8 cellular contexts compared by ENCODE assay signal in genomic region chr17:39069114-39069756, GRCh38.
DNase-seq lines count a peak whose midpoint lies in the region; ATAC-seq lines count a peak whose summit lies in the region.

No MANE protein-coding gene starts in this region.

- H3K27ac ChIP-seq in Karpas-422 (ENCODE audit: low read length): no peak overlapping the region
- no peak overlapping the region for H3K27ac ChIP-seq in naive thymus-derived CD4-positive, alpha-beta T cell (ENCODE audit: low read depth, low read length)

- no peaks in the 10 kb centered on the region for H3K36me3 ChIP-seq in Karpas-422 (ENCODE audit: insufficient read depth, low read length)
- H3K36me3 ChIP-seq in naive thymus-derived CD4-positive, alpha-beta T cell (ENCODE audit: control insufficient read depth in 2 of 3, insufficient read depth in 3 of 3, low read length in 3 of 3): peaks cover 0 to 24% (median 0%) of the 10 kb centered on the region in 3 experiments

- H3K4me3 Mint-ChIP-seq in activated CD4-positive, alpha-beta T cell treated with anti-CD3 and anti-CD28 coated beads, Interleukin-2, amount 10 ng/mL, durations not matched to agents 7 days and 5 days: no peak overlapping the region
- H3K4me3 Mint-ChIP-seq in naive thymus-derived CD4-positive, alpha-beta T cell: no peak overlapping the region

- in situ Hi-C loops in SK-MEL-5 (cut with HindIII; ENCODE audit: low pct_unique_long_range_greater_than_20kb, low sequenced_read_pairs): no loop called here

- no peaks in the 10 kb centered on the region for H3K9me3 Mint-ChIP-seq in activated CD4-positive, alpha-beta T cell treated with anti-CD3 and anti-CD28 coated beads, Interleukin-2, amount 10 ng/mL, durations not matched to agents 7 days and 5 days
- H3K9me3 Mint-ChIP-seq in naive thymus-derived CD4-positive, alpha-beta T cell: no peaks in the 10 kb centered on the region

- peak; percentile 51 for DNase-seq in activated CD4-positive, alpha-beta T cell treated with anti-CD3 and anti-CD28 coated beads, Interleukin-2, amount 10 ng/mL, durations not matched to agents 7 days and 5 days
- DNase-seq in activated CD4-positive, alpha-beta T cell treated with anti-CD3 and anti-CD28 coated beads, Interleukin-2, amount 50 U/mL, for 4 hours: no peak
- DNase-seq in Karpas-422: peak; percentile 84
- peak; percentile 63 for DNase-seq in SK-MEL-5 (ENCODE audit: low read depth, low spot score)
- peak in 7 of 9 donors; percentile 31 to 65 (median 49) for DNase-seq in naive thymus-derived CD4-positive, alpha-beta T cell
- no peak for DNase-seq in effector CD8-positive, alpha-beta T cell (lab: John Stamatoyannopoulos, UW)
- no peak for DNase-seq in stimulated activated CD8-positive, alpha-beta memory T cell treated with anti-CD3 and anti-CD28 coated beads, Interleukin-4, amount 100 ng/mL, for 48 hours

- no peaks in the 10 kb centered on the region for H3K27me3 Mint-ChIP-seq in activated CD4-positive, alpha-beta T cell treated with anti-CD3 and anti-CD28 coated beads, Interleukin-2, amount 10 ng/mL, durations not matched to agents 7 days and 5 days
- no peaks in the 10 kb centered on the region for H3K27me3 Mint-ChIP-seq in naive thymus-derived CD4-positive, alpha-beta T cell

- peak; percentile 50 for ATAC-seq in esophagus mucosa
- ATAC-seq in naive thymus-derived CD4-positive, alpha-beta T cell: peak; percentile 86

- H3K9me3 ChIP-seq in Karpas-422 (ENCODE audit: low read length): no peaks in the 10 kb centered on the region
- H3K9me3 ChIP-seq in naive thymus-derived CD4-positive, alpha-beta T cell (ENCODE audit: control insufficient read depth in 2 of 3, low read length in 3 of 3): no peaks in the 10 kb centered on the region

- H3K4me2 ChIP-seq in Karpas-422 (ENCODE audit: low read depth, low read length, poor library complexity, severe bottlenecking): no peak overlapping the region

- no peak overlapping the region for H3K9ac ChIP-seq in Karpas-422 (ENCODE audit: low read length)

- no peaks in the 10 kb centered on the region for H3K9me2 ChIP-seq in Karpas-422 (replicated peaks; ENCODE audit: insufficient read depth, low read length)

- no peaks in the 10 kb centered on the region for H3K36me3 Mint-ChIP-seq in activated CD4-positive, alpha-beta T cell treated with anti-CD3 and anti-CD28 coated beads, Interleukin-2, amount 10 ng/mL, durations not matched to agents 7 days and 5 days (ENCODE audit: low read depth)
- peaks cover 0 to 20% (median 0%) of the 10 kb centered on the region in 5 donors for H3K36me3 Mint-ChIP-seq in naive thymus-derived CD4-positive, alpha-beta T cell

- no peaks in the 10 kb centered on the region for H4K20me1 ChIP-seq in Karpas-422 (ENCODE audit: insufficient read depth, low read depth, low read length)

- POLR2A ChIA-PET in activated CD4-positive, alpha-beta T cell treated with anti-CD3 and anti-CD28 coated beads, Interleukin-2, amount 10 ng/mL, durations not matched to agents 7 days and 5 days (lab: Charles Lee): no interaction called here
- POLR2A ChIA-PET in naive thymus-derived CD4-positive, alpha-beta T cell (lab: Charles Lee): interaction anchor here (2.5 kb wide), 1 partner anchor 84 kb away, joined by 11 read pairs; no protein-coding TSS in a partner anchor

- H3K4me3 ChIP-seq in Karpas-422 (ENCODE audit: low read length): no peak overlapping the region
- H3K4me3 ChIP-seq in naive thymus-derived CD4-positive, alpha-beta T cell (ENCODE audit: low read length): no peak overlapping the region

- no peak overlapping the region for H3K27ac Mint-ChIP-seq in activated CD4-positive, alpha-beta T cell treated with anti-CD3 and anti-CD28 coated beads, Interleukin-2, amount 10 ng/mL, durations not matched to agents 7 days and 5 days
- peak overlapping the region in 6 of 9 donors; percentile 10 to 88 (median 54) for H3K27ac Mint-ChIP-seq in naive thymus-derived CD4-positive, alpha-beta T cell

- H3K4me1 ChIP-seq in Karpas-422 (ENCODE audit: low read length): no peaks in the 10 kb centered on the region
- no peaks in the 10 kb centered on the region for H3K4me1 ChIP-seq in naive thymus-derived CD4-positive, alpha-beta T cell (ENCODE audit: control insufficient read depth in 2 of 2, insufficient read depth in 2 of 2, low read length in 2 of 2)

- H3K79me2 ChIP-seq in Karpas-422 (ENCODE audit: low read length): no peaks in the 10 kb centered on the region

- H3K4me1 Mint-ChIP-seq in activated CD4-positive, alpha-beta T cell treated with anti-CD3 and anti-CD28 coated beads, Interleukin-2, amount 10 ng/mL, durations not matched to agents 7 days and 5 days: peaks cover 24% of the 10 kb centered on the region
- H3K4me1 Mint-ChIP-seq in naive thymus-derived CD4-positive, alpha-beta T cell: peaks cover 5 to 18% (median 7%) of the 10 kb centered on the region in 7 donors

- no peaks in the 10 kb centered on the region for H3K27me3 ChIP-seq in Karpas-422 (ENCODE audit: low read length)
- no peaks in the 10 kb centered on the region for H3K27me3 ChIP-seq in naive thymus-derived CD4-positive, alpha-beta T cell (ENCODE audit: control insufficient read depth in 2 of 2, insufficient read depth in 2 of 2, low read length in 2 of 2)

- no peak overlapping the region for H2AFZ ChIP-seq in Karpas-422 (ENCODE audit: low read length)

- intact Hi-C loops in naive thymus-derived CD4-positive, alpha-beta T cell (cut with micrococcal nuclease): loop anchor here (1.0 kb wide), 7 partner anchors 23 to 175 kb away; no protein-coding TSS in a partner anchor

- CTCF ChIA-PET in activated CD4-positive, alpha-beta T cell treated with anti-CD3 and anti-CD28 coated beads, Interleukin-2, amount 10 ng/mL, durations not matched to agents 7 days and 5 days (lab: Charles Lee): interaction anchor here (1.3 kb wide), 1 partner anchor 84 kb away, joined by 4 read pairs; no protein-coding TSS in a partner anchor
- CTCF ChIA-PET in naive thymus-derived CD4-positive, alpha-beta T cell (lab: Charles Lee): interaction anchor here (0.8 to 1.8 kb wide), 7 partner anchors 13 to 105 kb away, joined by 3 to 17 read pairs (median 4); partner anchors contain the start of gene PLXDC1

Comparison
In these comparisons a context has a peak if more than half of its experiments do, and no peak if none do; other contexts are left out.
1. DNase-seq: peak in activated CD4-positive, alpha-beta T cell treated with anti-CD3 and anti-CD28 coated beads, Interleukin-2, amount 10 ng/mL, durations not matched to agents 7 days and 5 days (single experiment), Karpas-422 (single experiment), SK-MEL-5 (single experiment) and naive thymus-derived CD4-positive, alpha-beta T cell (7 of 9); none in activated CD4-positive, alpha-beta T cell treated with anti-CD3 and anti-CD28 coated beads, Interleukin-2, amount 50 U/mL, for 4 hours (0 of 2), effector CD8-positive, alpha-beta T cell (single experiment) and stimulated activated CD8-positive, alpha-beta memory T cell treated with anti-CD3 and anti-CD28 coated beads, Interleukin-4, amount 100 ng/mL, for 48 hours (single experiment).